In genomic region chr9:6079386-6079785, GRCh38 we compare ENCODE assay signal across 9 cellular contexts.
DNase-seq lines count a peak whose midpoint lies in the region; ATAC-seq and TF ChIP-seq lines count a peak whose summit lies in the region.
"Had no signal": no experiment of that assay in that cellular context is flagged by ENCODE, and none has a peak within 500 bp of the region (broad histone marks: within the 10 kb centered on the region; RNA-seq: fewer than 3 reads in every experiment).

No MANE protein-coding gene starts in this region.

- H3F3A ChIP-seq in SK-N-SH (replicated peaks; ENCODE audit: insufficient read depth), result no peaks in the 10 kb centered on the region

- no peak for TF ChIP-seq RAD21 in SK-N-SH (IDR thresholded peaks at IDR 0.05; ENCODE audit: low read length)

- POLR2A ChIA-PET in SK-N-SH (lab: Yijun Ruan, JAX), result no interaction called here

- no peaks in the 10 kb centered on the region for H3K36me3 ChIP-seq in SK-N-SH (replicated peaks in 1 of 2; ENCODE audit: control insufficient read depth in 1 of 2, insufficient read depth in 2 of 2, low read length in 1 of 2)

- H3K9ac ChIP-seq in SK-N-SH, result no peak overlapping the region

- H3K27ac ChIP-seq in SK-N-SH (ENCODE audit: low read depth in 2 of 2, low read length in 1 of 2), result no peak overlapping the region
- H3K27ac ChIP-seq in epithelial cell of prostate, result peak overlapping the region; percentile 55

- H2AFZ ChIP-seq in SK-N-SH (ENCODE audit: low read depth), result peak overlapping the region; percentile 75; the same call in 1 of the 2 replicates

- 0 out of 2 replicates have a peak overlapping the region, but pooled peaks have one; percentile 26 for H3K4me2 ChIP-seq in SK-N-SH

- H3K9me3 ChIP-seq in SK-N-SH, result no peaks in the 10 kb centered on the region

- ATAC-seq in SK-N-SH treated with all-trans-retinoic acid at 6 μM for 48 hours (no peak), HG02970 (IDR thresholded peaks at IDR 0.05; ENCODE audit: low FRiP score, unreplicated experiment) (no peak), GM19463 (IDR thresholded peaks at IDR 0.05; ENCODE audit: unreplicated experiment) (no peak), HG02588 (IDR thresholded peaks at IDR 0.05; ENCODE audit: unreplicated experiment) (no peak)

- no peaks in the 10 kb centered on the region for H3K79me2 ChIP-seq in SK-N-SH (ENCODE audit: insufficient read depth)

- no peaks in the 10 kb centered on the region for H3K27me3 ChIP-seq in SK-N-SH (ENCODE audit: insufficient read depth)

- TF ChIP-seq EP300 in SK-N-SH (IDR thresholded peaks at IDR 0.05; ENCODE audit: borderline replicate concordance in 1 of 2, low read depth in 1 of 2, low read length in 1 of 2), result no peak

- no peak for TF ChIP-seq CTCF in SK-N-SH (IDR thresholded peaks at IDR 0.05)

- no peaks in the 10 kb centered on the region for H4K20me1 ChIP-seq in SK-N-SH (ENCODE audit: insufficient read depth)

- no peaks in the 10 kb centered on the region for H3K9me2 ChIP-seq in SK-N-SH

- peak overlapping the region; percentile 40 to 43; a peak in 2 of 4 replicates for H3K4me3 ChIP-seq in SK-N-SH (ENCODE audit: low read depth in 2 of 2, low read length in 1 of 2)
- peak overlapping the region; percentile 48 for H3K4me3 ChIP-seq in skeletal muscle cell (ENCODE audit: low read depth, low read length)

- H3K4me1 ChIP-seq in SK-N-SH (ENCODE audit: control insufficient read depth in 1 of 2, insufficient read depth in 2 of 2, low read depth in 1 of 2, low read length in 1 of 2), result peaks cover 0 to 6% of the 10 kb centered on the region in 2 experiments; a peak in 1 of 4 replicates

- 70% methylated on average over 5 of the region's 5 CpGs for WGBS in SK-N-SH (ENCODE audit: low lambda C conversion rate)

- DNase-seq in SK-N-SH, result no peak
- peak; percentile 42 for DNase-seq in NCI-H748 (lab: John Stamatoyannopoulos, UW; ENCODE audit: unreplicated experiment)
- DNase-seq in epithelial cell of prostate (ENCODE audit: low read depth, low spot score), result no peak
- no peak for DNase-seq in skeletal muscle cell (ENCODE audit: low read depth)
- DNase-seq: activated CD4-positive, alpha-beta T cell treated with anti-CD3 and anti-CD28 coated beads for 48 hours had no signal

- CTCF ChIA-PET in SK-N-SH (lab: Yijun Ruan, JAX), result interaction anchor here (1.2 to 2.4 kb wide), 2 partner anchors 24 to 25 kb away, joined by 3 to 7 read pairs; no protein-coding TSS in a partner anchor

TF ChIP-seq in SK-N-SH, 30 proteins besides CTCF, POLR2A, EP300 and RAD21:
- TF ChIP-seq RXRA (IDR thresholded peaks at IDR 0.05; ENCODE audit: borderline replicate concordance, low read depth) (no peak), TCF12 (IDR thresholded peaks at IDR 0.05) (no peak), RCOR1 (IDR thresholded peaks at IDR 0.05; ENCODE audit: low read length) (no peak), RFX5 (IDR thresholded peaks at IDR 0.05; ENCODE audit: low read length) (no peak), EZH2phosphoT487 (IDR thresholded peaks at IDR 0.05; ENCODE audit: borderline replicate concordance, low read depth) (no peak), MXI1 (IDR thresholded peaks at IDR 0.05; ENCODE audit: low read depth, low read length) (no peak), GABPA (IDR thresholded peaks at IDR 0.05; ENCODE audit: low read depth) (no peak), USF1 (IDR thresholded peaks at IDR 0.05; ENCODE audit: borderline replicate concordance, low read depth) (no peak), SIN3A (IDR thresholded peaks at IDR 0.05; ENCODE audit: borderline replicate concordance, low read depth, low read length) (no peak), MEF2A (IDR thresholded peaks at IDR 0.05; ENCODE audit: borderline replicate concordance, low read depth) (no peak)
- TF ChIP-seq, protein P1, sequence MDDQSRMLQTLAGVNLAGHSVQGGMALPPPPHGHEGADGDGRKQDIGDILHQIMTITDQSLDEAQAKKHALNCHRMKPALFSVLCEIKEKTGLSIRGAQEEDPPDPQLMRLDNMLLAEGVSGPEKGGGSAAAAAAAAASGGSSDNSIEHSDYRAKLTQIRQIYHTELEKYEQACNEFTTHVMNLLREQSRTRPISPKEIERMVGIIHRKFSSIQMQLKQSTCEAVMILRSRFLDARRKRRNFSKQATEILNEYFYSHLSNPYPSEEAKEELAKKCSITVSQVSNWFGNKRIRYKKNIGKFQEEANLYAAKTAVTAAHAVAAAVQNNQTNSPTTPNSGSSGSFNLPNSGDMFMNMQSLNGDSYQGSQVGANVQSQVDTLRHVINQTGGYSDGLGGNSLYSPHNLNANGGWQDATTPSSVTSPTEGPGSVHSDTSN (IDR thresholded peaks at IDR 0.05), result no peak

TF ChIP-seq in SK-N-SH treated with all-trans-retinoic acid at 6 μM for 48 hours, 23 proteins besides CTCF, POLR2A, EP300 and RAD21:
- no peak for TF ChIP-seq CREB5 (CRISPR knock-in tag; IDR thresholded peaks at IDR 0.05; ENCODE audit: low read depth)
